In genomic region chr7:55545496-55545895, GRCh38 we compare ENCODE assay signal across 10 cellular contexts. TPM values are rescaled to one million over a fixed set of nuclear protein-coding genes. Genes with fewer than 3 reads are reported as not detected.
DNase-seq lines count a peak whose midpoint lies in the region; ATAC-seq and TF ChIP-seq lines count a peak whose summit lies in the region.
"Had no signal": no experiment of that assay in that cellular context is flagged by ENCODE, and none has a peak within 500 bp of the region (broad histone marks: within the 10 kb centered on the region; RNA-seq: fewer than 3 reads in every experiment).

No MANE protein-coding gene starts in this region.

- peak; percentile 39 for TF ChIP-seq CTCF in HFFc6 (IDR thresholded peaks at IDR 0.05)
- no peak for TF ChIP-seq CTCF in brain (conservative IDR thresholded peaks at IDR 0.05)

- ATAC-seq in HG02870 (IDR thresholded peaks at IDR 0.05; ENCODE audit: unreplicated experiment) (no peak), HG03095 (IDR thresholded peaks at IDR 0.05; ENCODE audit: unreplicated experiment) (no peak)

- H3K9me3 Mint-ChIP-seq in HFFc6 (no peaks in the 10 kb centered on the region), brain (peaks cover 0 to 12% (median 8%) of the 10 kb centered on the region in 5 experiments)

- H3K27ac Mint-ChIP-seq in HFFc6 (peak overlapping the region; percentile 74), brain (peak overlapping the region in 3 of 5 experiments; percentile 20 to 58 (median 28))

- DNase-seq in Ammon's horn (ENCODE audit: low spot score) = peak; percentile 61
- peak; percentile 75 for DNase-seq in HFFc6
- DNase-seq in kidney glomerular epithelial cell (lab: John Stamatoyannopoulos, UW) = peak; percentile 88
- DNase-seq in stimulated activated CD4-positive, alpha-beta T cell treated with anti-CD3 and anti-CD28 coated beads, Interleukin-2, amount 100 ng/mL, for 24 hours = no peak
- no peak for DNase-seq in activated T-cell treated with anti-CD3 and anti-CD28 coated beads, Interleukin-2, amount 50 U/mL, for 48 hours
- DNase-seq: activated CD4-positive, alpha-beta T cell treated with anti-CD3 and anti-CD28 coated beads, Interleukin-2, amount 50 U/mL, for 1 hour; stimulated activated CD8-positive, alpha-beta memory T cell treated with anti-CD3 and anti-CD28 coated beads, Interleukin-4, amount 100 ng/mL, for 48 hours had no signal

- peak overlapping the region; percentile 45; the same call in 1 of the 2 replicates for H3K4me3 Mint-ChIP-seq in HFFc6
- H3K4me3 Mint-ChIP-seq in brain = peak overlapping the region in 1 of 5 experiments; percentile 14

- no peaks in the 10 kb centered on the region; the same call in 1 of the 2 replicates for H3K27me3 Mint-ChIP-seq in HFFc6 (ENCODE audit: insufficient read depth)
- H3K27me3 Mint-ChIP-seq in brain = no peaks in the 10 kb centered on the region

- H3K36me3 Mint-ChIP-seq in HFFc6 (ENCODE audit: low read depth) (peaks cover 11% of the 10 kb centered on the region; the same call in 1 of the 2 replicates), brain (peaks cover 33% of the 10 kb centered on the region)

- H3K4me1 Mint-ChIP-seq in HFFc6 (ENCODE audit: low read depth) (peaks cover 79% of the 10 kb centered on the region), brain (peaks cover 49% of the 10 kb centered on the region)

RNA-seq across cellular contexts. Expression of gene VOPP1, which starts 26.8 kb away (rescaled TPM):
- total RNA-seq in HFFc6 (2021; fragmentation: NEBNext Ultra II Directional; extraction: Animal tissue kit (Norgen Biotek cat#: 25700)) = 100 to 1,000 TPM; 103 to 135 (median 122) TPM
- polyA plus RNA-seq in brain (ENCODE audit: insufficient read depth, low read depth, low replicate concordance) = 101 TPM

Comparison
In these comparisons a context has a peak if more than half of its experiments do, and no peak if none do; other contexts are left out.
1. DNase-seq: peak in Ammon's horn (single experiment), HFFc6 (single experiment) and kidney glomerular epithelial cell (single experiment); none in stimulated activated CD4-positive, alpha-beta T cell treated with anti-CD3 and anti-CD28 coated beads, Interleukin-2, amount 100 ng/mL, for 24 hours (0 of 2) and activated T-cell treated with anti-CD3 and anti-CD28 coated beads, Interleukin-2, amount 50 U/mL, for 48 hours (0 of 2).